ENCODE assay signal across 26 cellular contexts in genomic region chr6:144739873-144740272, GRCh38.
"Had no signal": no experiment of that assay in that cellular context is flagged by ENCODE, and none has a peak within 500 bp of the region (broad histone marks: within the 10 kb centered on the region; RNA-seq: fewer than 3 reads in every experiment).

No MANE protein-coding gene starts in this region.

- DNase-seq: colonic mucosa; cortex of kidney; effector CD8-positive, alpha-beta T cell; effector memory CD8-positive, alpha-beta T cell; endodermal cell; erythroblast; esophagus squamous epithelium; foreskin fibroblast; foreskin melanocyte; gastrocnemius medialis; glutamatergic neuron; head of caudate nucleus; heart right ventricle; hippocampal formation; left cardiac atrium; left lung; left ventricle myocardium superior; lower lobe of right lung; mesenchymal stem cell; mucosa of descending colon had no signal

- ATAC-seq: effector memory CD8-positive, alpha-beta T cell; esophagus mucosa; gastrocnemius medialis; heart right ventricle; left cardiac atrium; left lung; left ventricle myocardium superior; lower lobe of right lung; mucosa of descending colon had no signal

- H3K36me3 ChIP-seq: colonic mucosa, gastrocnemius medialis had no signal

- H3K9me3 ChIP-seq: colonic mucosa, esophagus squamous epithelium, gastrocnemius medialis, heart right ventricle, left lung, lower lobe of right lung, mucosa of descending colon had no signal

- H3K4me1 ChIP-seq: colonic mucosa, esophagus squamous epithelium, gastrocnemius medialis, left lung, lower lobe of right lung had no signal

- H3K4me3 Mint-ChIP-seq: dendritic cell treated with granulocyte-macrophage colony-stimulating factor and Interleukin-4, amounts not matched to agents 40 ng/mL and 50 ng/mL, for 4 days; effector memory CD8-positive, alpha-beta T cell; endodermal cell; mesothelial cell of epicardium had no signal

- FAIRE-seq: endometrium, keratinocyte had no signal

- H3K27ac ChIP-seq: colonic mucosa, epithelial cell of prostate, esophagus squamous epithelium, gastrocnemius medialis, heart right ventricle, left lung, lower lobe of right lung had no signal

- H3K27ac Mint-ChIP-seq: dendritic cell treated with granulocyte-macrophage colony-stimulating factor and Interleukin-4, amounts not matched to agents 40 ng/mL and 50 ng/mL, for 4 days; effector memory CD8-positive, alpha-beta T cell; endodermal cell; mesothelial cell of epicardium had no signal

- H3K27me3 Mint-ChIP-seq: dendritic cell treated with granulocyte-macrophage colony-stimulating factor and Interleukin-4, amounts not matched to agents 40 ng/mL and 50 ng/mL, for 4 days; effector memory CD8-positive, alpha-beta T cell had no signal

- H3K9me3 Mint-ChIP-seq: dendritic cell treated with granulocyte-macrophage colony-stimulating factor and Interleukin-4, amounts not matched to agents 40 ng/mL and 50 ng/mL, for 4 days; effector memory CD8-positive, alpha-beta T cell; endodermal cell; mesothelial cell of epicardium had no signal

- H3K27me3 ChIP-seq: colonic mucosa, esophagus squamous epithelium, gastrocnemius medialis, heart right ventricle, left lung had no signal

- H3K4me3 ChIP-seq: colonic mucosa, esophagus squamous epithelium, gastrocnemius medialis, heart right ventricle, left lung, lower lobe of right lung, mucosa of descending colon had no signal
